Comparison of ENCODE assay signal across 11 cellular contexts in the genomic region with DNA sequence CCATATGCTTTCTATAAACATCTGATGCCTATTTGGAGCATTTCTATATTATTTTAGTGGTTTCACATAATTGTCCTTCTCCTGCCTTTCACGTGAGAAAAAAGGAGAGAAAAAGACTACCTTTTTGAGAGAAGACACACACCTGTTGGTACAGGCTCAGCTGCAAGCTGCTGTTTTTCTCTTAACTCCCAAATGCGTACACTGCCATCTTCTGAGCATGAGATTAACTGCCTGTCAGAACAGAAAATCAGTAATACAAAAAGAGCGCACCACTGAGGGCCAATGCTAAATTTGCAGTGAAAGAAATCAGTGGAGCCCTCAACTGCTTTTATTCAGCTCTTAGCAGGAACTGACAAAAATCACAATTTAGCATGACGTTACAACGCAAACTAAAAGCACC. TPM values are rescaled to one million over a fixed set of nuclear protein-coding genes. Genes with fewer than 3 reads are reported as not detected.
A peak's percentile ranks its signal among the peaks of the same experiment; 100 is the strongest.
DNase-seq lines count a peak whose midpoint lies in the region; ATAC-seq and TF ChIP-seq lines count a peak whose summit lies in the region.
"Had no signal": no experiment of that assay in that cellular context is flagged by ENCODE, and none has a peak within 500 bp of the region (broad histone marks: within the 10 kb centered on the region; RNA-seq: fewer than 3 reads in every experiment).

No MANE protein-coding gene starts in this region.

- H3K4me1 ChIP-seq in H9 (ENCODE audit: insufficient read depth, low read length) = no peaks in the 10 kb centered on the region
- peaks cover 2% of the 10 kb centered on the region for H3K4me1 ChIP-seq in PC-3 (ENCODE audit: insufficient read depth, low read length)

- peaks cover 4% of the 10 kb centered on the region for H3K36me3 ChIP-seq in PC-3 (ENCODE audit: low read depth, low read length)

- H3K9ac ChIP-seq in H9 (ENCODE audit: extremely low read depth, insufficient read length, low read length) (no peak overlapping the region), PC-3 (ENCODE audit: low read length) (no peak overlapping the region)

- no peaks in the 10 kb centered on the region for H3K23me2 ChIP-seq in H9 (ENCODE audit: insufficient read length, low read depth, low read length, poor library complexity, severe bottlenecking)

- BruUV-seq in PC-3 (replicated peaks; lab: Mats Ljungman, UMichigan) = no TSS peak

- no peak overlapping the region for H3K23ac ChIP-seq in H9 (ENCODE audit: insufficient read length, low read depth, low read length)

- H4K8ac ChIP-seq in H9 (replicated peaks; ENCODE audit: insufficient read length, low read depth, low read length) = no peak overlapping the region

- WGBS in H9 (ENCODE audit: extremely low coverage, insufficient read length, low lambda C conversion rate) = no CpG with 5 or more reads among the region's 5 CpGs

- no peak overlapping the region for H3K27ac Mint-ChIP-seq in H9

- H3K9me2 ChIP-seq in PC-3 (replicated peaks; ENCODE audit: low read length) = no peaks in the 10 kb centered on the region

- DNase-seq in Ammon's horn (ENCODE audit: low spot score) (peak; percentile 76), H9 (no peak), PC-3 (peak; percentile 12), iPS-NIHi7 (ENCODE audit: extremely low spot score) (peak; percentile 22), NOMO-1 (lab: John Stamatoyannopoulos, UW; ENCODE audit: unreplicated experiment in 2 of 2) (no peak), 8988T (no peak)
- no peak for DNase-seq in activated naive CD4-positive, alpha-beta T cell (lab: John Stamatoyannopoulos, UW)
- DNase-seq: DMS79, Karpas-422, occipital lobe had no signal

- no peak overlapping the region for H3T11ph ChIP-seq in H9 (ENCODE audit: low read length)

- intact Hi-C loops in PC-3 (cut with micrococcal nuclease) = loop anchor here (5.0 to 10.0 kb wide), 3 partner anchors 152 to 572 kb away; no protein-coding TSS in a partner anchor

- no peaks in the 10 kb centered on the region for H3K4me1 Mint-ChIP-seq in H9

- no peak overlapping the region for H2BK15ac ChIP-seq in H9 (ENCODE audit: low read depth, low read length)

- no peak overlapping the region for H4K5ac ChIP-seq in H9 (ENCODE audit: insufficient read length, low read depth, low read length)

- no peak overlapping the region for H2AFZ ChIP-seq in H9 (ENCODE audit: low read length)
- H2AFZ ChIP-seq in PC-3 (ENCODE audit: low read length) = no peak overlapping the region

- H3K9me3 ChIP-seq in H9 (ENCODE audit: control insufficient read depth, low read depth, low read length) (no peaks in the 10 kb centered on the region), PC-3 (ENCODE audit: low read length) (no peaks in the 10 kb centered on the region)

- CTCF ChIA-PET in PC-3 (lab: Charles Lee) = interaction anchor here (0.8 to 1.1 kb wide), 2 partner anchors 293 to 308 kb away, joined by 4 to 7 read pairs; no protein-coding TSS in a partner anchor

- H3F3A ChIP-seq in PC-3 (ENCODE audit: low read length, unreplicated experiment) = peaks cover 1% of the 10 kb centered on the region

- H3K4me3 Mint-ChIP-seq in H9 = no peak overlapping the region

- H3K79me1 ChIP-seq in H9 (ENCODE audit: insufficient read depth, low read depth, low read length, poor library complexity, severe bottlenecking) = no peaks in the 10 kb centered on the region

- no peaks in the 10 kb centered on the region for H3K27me3 ChIP-seq in H9 (ENCODE audit: insufficient read depth, low read length)
- no peaks in the 10 kb centered on the region for H3K27me3 ChIP-seq in PC-3 (ENCODE audit: low read length)

- H3K27me3 Mint-ChIP-seq in H9 (ENCODE audit: low read depth) = no peaks in the 10 kb centered on the region

- H3K27ac ChIP-seq in H9 (ENCODE audit: insufficient read length, low read depth, low read length) (no peak overlapping the region), PC-3 (ENCODE audit: low read length) (no peak overlapping the region)

- no peaks in the 10 kb centered on the region for H3K79me2 ChIP-seq in H9 (ENCODE audit: insufficient read depth, low read length)
- H3K79me2 ChIP-seq in PC-3 (ENCODE audit: low read length) = no peaks in the 10 kb centered on the region

- no peak overlapping the region for H3K14ac ChIP-seq in H9 (ENCODE audit: insufficient read depth, low read length)

- H2AK5ac ChIP-seq in H9 (ENCODE audit: insufficient read length, low read length) = no peak overlapping the region

- H2BK5ac ChIP-seq in H9 (ENCODE audit: insufficient read length, low read length) = no peak overlapping the region

- H3K18ac ChIP-seq in H9 (ENCODE audit: insufficient read length, low read depth, low read length) = no peak overlapping the region

- H3K56ac ChIP-seq in H9 (ENCODE audit: insufficient read length, low read depth, low read length) = no peak overlapping the region

- peaks cover 6 to 29% (median 22%) of the 10 kb centered on the region in 3 experiments; a peak in 6 of 7 replicates for H3K36me3 Mint-ChIP-seq in H9 (ENCODE audit: insufficient read depth in 1 of 3, low read depth in 3 of 3)

- no peak overlapping the region for H2BK20ac ChIP-seq in H9 (ENCODE audit: low read depth, low read length, poor library complexity, severe bottlenecking)

- H4K20me1 ChIP-seq in H9 (ENCODE audit: control insufficient read depth, insufficient read depth, insufficient read length) (no peaks in the 10 kb centered on the region), PC-3 (ENCODE audit: low read length) (no peaks in the 10 kb centered on the region)

- TF ChIP-seq CTCF in H9 (conservative IDR thresholded peaks at IDR 0.05) (peak; percentile 47), PC-3 (conservative IDR thresholded peaks at IDR 0.05; ENCODE audit: low read depth, low read length) (peak; percentile 53)

- no peak overlapping the region for H2BK12ac ChIP-seq in H9 (ENCODE audit: insufficient read length, low read depth, low read length)

- H4K91ac ChIP-seq in H9 (ENCODE audit: insufficient read length, low read depth, low read length) = no peak overlapping the region

- H3K4ac ChIP-seq in H9 (ENCODE audit: low read depth, low read length) = no peak overlapping the region

- ATAC-seq in PC-3 = peak; percentile 43; the same call in 1 of the 2 replicates
- ATAC-seq in GM21576 (IDR thresholded peaks at IDR 0.05; ENCODE audit: unreplicated experiment) = no peak

- no peak overlapping the region for H2BK120ac ChIP-seq in H9 (ENCODE audit: low read depth, low read length, poor library complexity, severe bottlenecking)

- H3K4me2 ChIP-seq in H9 (ENCODE audit: insufficient read depth, insufficient read length, low read length) (no peak overlapping the region), PC-3 (ENCODE audit: low read length) (no peak overlapping the region)

- POLR2A ChIA-PET in PC-3 (lab: Charles Lee; ENCODE audit: unreplicated experiment) = no interaction called here

- H3K4me3 ChIP-seq in PC-3 (ENCODE audit: low read length) = no peak overlapping the region

- H3K9me3 Mint-ChIP-seq in H9 = no peaks in the 10 kb centered on the region

RNA-seq across cellular contexts. Expression of a gene that starts 54.9 kb away (rescaled TPM):
- 43.3 and 43.6 TPM in 2 replicates for total RNA-seq in H9 (2021)
- total RNA-seq in PC-3 (2014; rRNA removed) = 13.5 and 19.5 TPM in 2 replicates

Comparison
In these comparisons a context has a peak if more than half of its experiments do, and no peak if none do; other contexts are left out.
1. DNase-seq: peak in Ammon's horn (single experiment), PC-3 (single experiment) and iPS-NIHi7 (single experiment); none in H9 (single experiment), NOMO-1 (0 of 2), 8988T (single experiment) and activated naive CD4-positive, alpha-beta T cell (0 of 4).